Comparison of ENCODE assay signal across 11 cellular contexts in genomic region chr1:175197536-175197935, GRCh38. TPM values are rescaled to one million over a fixed set of nuclear protein-coding genes. Genes with fewer than 3 reads are reported as not detected.
A peak's percentile ranks its signal among the peaks of the same experiment; 100 is the strongest.
DNase-seq lines count a peak whose midpoint lies in the region; ATAC-seq, FAIRE-seq and TF ChIP-seq lines count a peak whose summit lies in the region.
"Had no signal": no experiment of that assay in that cellular context is flagged by ENCODE, and none has a peak within 500 bp of the region (broad histone marks: within the 10 kb centered on the region; RNA-seq: fewer than 3 reads in every experiment).

No MANE protein-coding gene starts in this region.

- H3K4me1 Mint-ChIP-seq in activated CD4-positive, alpha-beta memory T cell treated with anti-CD3 and anti-CD28 coated beads for 36 hours (ENCODE audit: low read depth), result peaks cover 13% of the 10 kb centered on the region

- DNase-seq in Daoy (ENCODE audit: low read depth) (peak; percentile 73), LoVo (ENCODE audit: low spot score) (peak; percentile 86), lung (ENCODE audit: low spot score) (no peak), dedifferentiated amniotic fluid mesenchymal stem cell (ENCODE audit: extremely low spot score) (no peak), HTR-8/SVneo (ENCODE audit: insufficient read length, low spot score) (no peak), NCI-H524 (lab: John Stamatoyannopoulos, UW) (no peak), activated gamma-delta T cell (lab: John Stamatoyannopoulos, UW) (no peak)
- DNase-seq in activated CD4-positive, alpha-beta memory T cell treated with anti-CD3 and anti-CD28 coated beads for 36 hours, result peak; percentile 24
- DNase-seq: DMS79, NCI-H1105 had no signal

- H3K36me3 ChIP-seq in lung (ENCODE audit: control insufficient read depth in 2 of 2, insufficient read depth in 2 of 2, low read length in 2 of 2), result no peaks in the 10 kb centered on the region

- no peaks in the 10 kb centered on the region for H3K9me3 ChIP-seq in lung (ENCODE audit: control insufficient read depth in 2 of 2, insufficient read depth in 1 of 2, low read length in 1 of 2)

- no peak overlapping the region for H3K4me3 Mint-ChIP-seq in activated CD4-positive, alpha-beta memory T cell treated with anti-CD3 and anti-CD28 coated beads for 36 hours

- H3K4me3 ChIP-seq in lung, result no peak overlapping the region

- no peak for FAIRE-seq in HTR-8/SVneo (lab: Jason Lieb, UNC)

- no peaks in the 10 kb centered on the region for H3K27me3 Mint-ChIP-seq in activated CD4-positive, alpha-beta memory T cell treated with anti-CD3 and anti-CD28 coated beads for 36 hours

- H3K27ac Mint-ChIP-seq in activated CD4-positive, alpha-beta memory T cell treated with anti-CD3 and anti-CD28 coated beads for 36 hours, result no peak overlapping the region

- peaks cover 4 to 13% of the 10 kb centered on the region in 2 donors for H3K4me1 ChIP-seq in lung (ENCODE audit: control insufficient read depth in 2 of 2, insufficient read depth in 2 of 2, low read length in 2 of 2)

- 59 to 63% methylated on average over 2 of the region's 2 CpGs for WGBS in lung, 2 donors

- TF ChIP-seq CTCF in lung (IDR thresholded peaks at IDR 0.05; ENCODE audit: control extremely low read depth, extremely low read depth), result no peak

- intact Hi-C loops in activated CD4-positive, alpha-beta memory T cell treated with anti-CD3 and anti-CD28 coated beads for 36 hours (cut with micrococcal nuclease), result no loop called here

- no peaks in the 10 kb centered on the region for H3K36me3 Mint-ChIP-seq in activated CD4-positive, alpha-beta memory T cell treated with anti-CD3 and anti-CD28 coated beads for 36 hours

- no peak for ATAC-seq in lung (ENCODE audit: insufficient read depth, low FRiP score)
- ATAC-seq: Right ventricle myocardium inferior had no signal

- CTCF ChIA-PET in activated CD4-positive, alpha-beta memory T cell treated with anti-CD3 and anti-CD28 coated beads for 36 hours (lab: Charles Lee), result no interaction called here

- POLR2A ChIA-PET in activated CD4-positive, alpha-beta memory T cell treated with anti-CD3 and anti-CD28 coated beads for 36 hours (lab: Charles Lee), result no interaction called here

- H3K27me3 ChIP-seq in lung (ENCODE audit: control insufficient read depth, insufficient read depth), result no peaks in the 10 kb centered on the region

- no peaks in the 10 kb centered on the region for H3K9me3 Mint-ChIP-seq in activated CD4-positive, alpha-beta memory T cell treated with anti-CD3 and anti-CD28 coated beads for 36 hours

- peak overlapping the region; percentile 27 to 74 for H3K27ac ChIP-seq in lung (ENCODE audit: low read depth in 1 of 2, low read length in 1 of 2)

RNA-seq across cellular contexts. Expression of gene KIAA0040, which starts 5.0 kb away (rescaled TPM):
- 4.7 TPM in 2 replicates for total RNA-seq in Daoy (2014; rRNA removed; shearing (Covaris generic))
- 10 to 100 TPM; 32.9 to 34.5 TPM for total RNA-seq in activated CD4-positive, alpha-beta memory T cell treated with anti-CD3 and anti-CD28 coated beads for 36 hours
- total RNA-seq in lung, result 10 to 100 TPM; 23.9 to 35.1 TPM
- 10 to 100 TPM; 13.4 to 37.9 TPM for polyA plus RNA-seq in lung

Comparison
In these comparisons a context has a peak if more than half of its experiments do, and no peak if none do; other contexts are left out.
1. DNase-seq: peak in Daoy (single experiment), LoVo (single experiment) and activated CD4-positive, alpha-beta memory T cell treated with anti-CD3 and anti-CD28 coated beads for 36 hours (single experiment); none in lung (single experiment), dedifferentiated amniotic fluid mesenchymal stem cell (single experiment), HTR-8/SVneo (single experiment), NCI-H524 (0 of 2) and activated gamma-delta T cell (single experiment).